ENCODE assay signal across 9 cellular contexts in genomic region chrX:70479197-70479969, GRCh38.
DNase-seq lines count a peak whose midpoint lies in the region; ATAC-seq and TF ChIP-seq lines count a peak whose summit lies in the region.
"Had no signal": no experiment of that assay in that cellular context is flagged by ENCODE, and none has a peak within 500 bp of the region (broad histone marks: within the 10 kb centered on the region; RNA-seq: fewer than 3 reads in every experiment).

No MANE protein-coding gene starts in this region.

- H3K27me3 ChIP-seq in tibial artery, result no peaks in the 10 kb centered on the region

- TF ChIP-seq CTCF in astrocyte of the cerebellum (IDR thresholded peaks at IDR 0.05; ENCODE audit: low read depth, low read length, missing control alignments) (no peak), tibial artery (IDR thresholded peaks at IDR 0.05) (no peak)

- intact Hi-C loops in tibial artery (cut with DNase I; ENCODE audit: low total_unique reads), result no loop called here

- in situ Hi-C loops in astrocyte of the cerebellum (cut with HindIII; ENCODE audit: low sequenced_read_pairs), result no loop called here

- H3K9me3 ChIP-seq in tibial artery, result no peaks in the 10 kb centered on the region

- peak; percentile 0 for DNase-seq in DMS153 (lab: John Stamatoyannopoulos, UW)
- no peak for DNase-seq in DMS153 treated with DMSO at 0.1 percent for 48 hours (lab: John Stamatoyannopoulos, UW; ENCODE audit: unreplicated experiment)
- DNase-seq in astrocyte of the cerebellum (ENCODE audit: low read depth), result peak; percentile 38
- peak; percentile 77 for DNase-seq in iris pigment epithelial cell (ENCODE audit: low read depth)
- DNase-seq in tibial artery, result no peak
- DNase-seq in SKM-1 (lab: John Stamatoyannopoulos, UW; ENCODE audit: unreplicated experiment), result no peak
- no peak for DNase-seq in COR-L47 (lab: John Stamatoyannopoulos, UW)
- DNase-seq: activated naive CD4-positive, alpha-beta T cell treated with Interleukin-2 at 50 U/mL for 16 hours had no signal

- H3K36me3 ChIP-seq in tibial artery, result no peaks in the 10 kb centered on the region

- H3K27ac ChIP-seq in tibial artery, result peak overlapping the region; percentile 79 to 80

- peaks cover 0 to 59% (median 22%) of the 10 kb centered on the region in 4 donors for H3K4me1 ChIP-seq in tibial artery

- no peak overlapping the region for H3K4me3 ChIP-seq in astrocyte of the cerebellum (ENCODE audit: low read depth, low read length)
- no peak overlapping the region for H3K4me3 ChIP-seq in tibial artery

- no peak for ATAC-seq in GM18498 (IDR thresholded peaks at IDR 0.05; ENCODE audit: unreplicated experiment)

Comparison
In these comparisons a context has a peak if more than half of its experiments do, and no peak if none do; other contexts are left out.
1. DNase-seq: peak in DMS153 (single experiment), astrocyte of the cerebellum (single experiment) and iris pigment epithelial cell (single experiment); none in DMS153 treated with DMSO at 0.1 percent for 48 hours (single experiment), tibial artery (0 of 2), SKM-1 (single experiment) and COR-L47 (single experiment).